21 cellular contexts compared by ENCODE assay signal in genomic region chr12:107567871-107568619, GRCh38.
DNase-seq lines count a peak whose midpoint lies in the region; ATAC-seq, FAIRE-seq and TF ChIP-seq lines count a peak whose summit lies in the region.
"Had no signal": no experiment of that assay in that cellular context is flagged by ENCODE, and none has a peak within 500 bp of the region (broad histone marks: within the 10 kb centered on the region; RNA-seq: fewer than 3 reads in every experiment).

No MANE protein-coding gene starts in this region.

- H2AFZ ChIP-seq in HepG2 (ENCODE audit: low read length) (no peak overlapping the region), hepatocyte (no peak overlapping the region)
- H2AFZ ChIP-seq: GM23248 had no signal

- H3K27ac ChIP-seq in HepG2 (ENCODE audit: extremely low read length, insufficient read depth, low read length), result no peak overlapping the region
- H3K27ac ChIP-seq in right lobe of liver, result no peak overlapping the region
- peak overlapping the region; percentile 76 for H3K27ac ChIP-seq in hepatocyte
- H3K27ac ChIP-seq in small intestine (ENCODE audit: low read depth in 1 of 2, low read length in 1 of 2), result no peak overlapping the region
- H3K27ac ChIP-seq: BLaER1 treated with 17β-estradiol and CSF1 and Interleukin-3, amounts not matched to agents 10 nM and 100 nM; GM23248 had no signal

- TF ChIP-seq EP300 in HepG2 (IDR thresholded peaks at IDR 0.05; ENCODE audit: low read depth in 2 of 2, low read length in 2 of 2) (no peak), HepG2 (CRISPR knock-in tag; IDR thresholded peaks at IDR 0.05; ENCODE audit: borderline replicate concordance) (no peak)

- H3K36me3 ChIP-seq in HepG2 (replicated peaks in 1 of 2; ENCODE audit: control insufficient read depth in 1 of 2, insufficient read depth in 2 of 2, low read length in 2 of 2) (no peaks in the 10 kb centered on the region), right lobe of liver (no peaks in the 10 kb centered on the region), hepatocyte (replicated peaks; ENCODE audit: insufficient read depth, low read depth) (no peaks in the 10 kb centered on the region), small intestine (ENCODE audit: control insufficient read depth in 2 of 2, insufficient read depth in 2 of 2, low read length in 2 of 2) (no peaks in the 10 kb centered on the region)

- no TSS peak for BruUV-seq in HepG2 (replicated peaks; lab: Mats Ljungman, UMichigan)

- H3K27ac Mint-ChIP-seq in natural killer cell (no peak overlapping the region), immature natural killer cell (no peak overlapping the region)
- H3K27ac Mint-ChIP-seq: B cell; CD8-positive, alpha-beta T cell; HFFc6 had no signal

- CTCF ChIA-PET in HepG2 (lab: Yijun Ruan, JAX; ENCODE audit: low intra/inter-chr PET ratio, low total read pairs), result no interaction called here

- H3K4me3 Mint-ChIP-seq in natural killer cell (no peak overlapping the region), immature natural killer cell (no peak overlapping the region)
- H3K4me3 Mint-ChIP-seq: B cell; CD8-positive, alpha-beta T cell; HFFc6 had no signal

- H3K9me2 ChIP-seq in hepatocyte (replicated peaks; ENCODE audit: insufficient read depth), result no peaks in the 10 kb centered on the region

- H3K36me3 Mint-ChIP-seq in natural killer cell (no peaks in the 10 kb centered on the region), immature natural killer cell (no peaks in the 10 kb centered on the region)

- H3K4me1 ChIP-seq in HepG2 (ENCODE audit: insufficient read depth, low read length), result no peaks in the 10 kb centered on the region
- H3K4me1 ChIP-seq in right lobe of liver, result no peaks in the 10 kb centered on the region
- peaks cover 5% of the 10 kb centered on the region for H3K4me1 ChIP-seq in hepatocyte (ENCODE audit: insufficient read depth)
- H3K4me1 ChIP-seq in small intestine (ENCODE audit: control insufficient read depth in 2 of 2, insufficient read depth in 1 of 2, low read depth in 1 of 2, low read length in 1 of 2), result peaks cover 0 to 4% of the 10 kb centered on the region in 2 donors

- in situ Hi-C loops in HepG2 (cut with HindIII; ENCODE audit: extremely low pct_ligation_motif_present, low pct_unique_long_range_greater_than_20kb), result no loop called here

- H3K9ac ChIP-seq in HepG2 (ENCODE audit: insufficient read depth, low read depth, low read length), result no peak overlapping the region
- H3K9ac ChIP-seq: BLaER1 treated with 17β-estradiol and CSF1 and Interleukin-3, amounts not matched to agents 10 nM and 100 nM; GM23248 had no signal

- H3K4me1 Mint-ChIP-seq in natural killer cell (peaks cover 24 to 46% of the 10 kb centered on the region in 2 donors), immature natural killer cell (peaks cover 8 to 30% of the 10 kb centered on the region in 2 donors)

- no peaks in the 10 kb centered on the region for H3K79me2 ChIP-seq in HepG2 (ENCODE audit: insufficient read depth, low read length)
- H3K79me2 ChIP-seq in hepatocyte, result no peaks in the 10 kb centered on the region

- TF ChIP-seq POLR2A in HepG2 (IDR thresholded peaks at IDR 0.05; ENCODE audit: insufficient read depth in 1 of 2, low read depth in 2 of 2, low read length in 2 of 2) (no peak), right lobe of liver (IDR thresholded peaks at IDR 0.05) (no peak)

- H3K27me3 Mint-ChIP-seq in natural killer cell (ENCODE audit: low read depth in 2 of 2) (no peaks in the 10 kb centered on the region), immature natural killer cell (ENCODE audit: low read depth in 3 of 3) (peaks cover 0 to 2% (median 1%) of the 10 kb centered on the region in 3 donors)

- H3K27me3 ChIP-seq in HepG2 (ENCODE audit: control insufficient read depth in 1 of 2, insufficient read depth in 2 of 2, low read length in 2 of 2), result no peaks in the 10 kb centered on the region
- no peaks in the 10 kb centered on the region for H3K27me3 ChIP-seq in right lobe of liver
- H3K27me3 ChIP-seq in hepatocyte, result peaks cover 2% of the 10 kb centered on the region
- no peaks in the 10 kb centered on the region for H3K27me3 ChIP-seq in small intestine (ENCODE audit: control insufficient read depth in 2 of 2, insufficient read depth in 2 of 2, low read length in 2 of 2)
- H3K27me3 ChIP-seq: BLaER1 treated with 17β-estradiol and CSF1 and Interleukin-3, amounts not matched to agents 10 nM and 100 nM had no signal

- 64% methylated on average over 6 of the region's 6 CpGs for WGBS in HepG2 (ENCODE audit: low lambda C conversion rate)
- 88% methylated on average over 6 of the region's 6 CpGs for WGBS in right lobe of liver (ENCODE audit: insufficient coverage, low coverage, low lambda C conversion rate, missing lambda C conversion rate)
- WGBS in hepatocyte (ENCODE audit: low lambda C conversion rate, missing lambda C conversion rate), result 93% methylated on average over 6 of the region's 6 CpGs
- WGBS in small intestine, 3 donors, result 63 to 81% (median 70%) methylated on average over 6 of the region's 6 CpGs

- no peak for DNase-seq in HepG2 (ENCODE audit: low spot score)
- DNase-seq in right lobe of liver, result no peak
- DNase-seq in RKO (ENCODE audit: low spot score), result peak; percentile 60
- DNase-seq in hepatocyte (ENCODE audit: low spot score), result peak; percentile 24
- peak; percentile 87 for DNase-seq in small intestine
- no peak for DNase-seq in stimulated activated CD4-positive, alpha-beta T cell treated with anti-CD3 and anti-CD28 coated beads, Interleukin-2, amount 100 ng/mL, for 48 hours
- DNase-seq in natural killer cell, result no peak
- no peak for DNase-seq in immature natural killer cell
- DNase-seq: 8988T; Calu3; CD8-positive, alpha-beta T cell; DMS79 treated with DMSO at 0.1 percent for 48 hours; H7; HFFc6; KBM-7 had no signal

- no peak for TF ChIP-seq RAD21 in HepG2 (CRISPR knock-in tag; IDR thresholded peaks at IDR 0.05)

- H3K4me3 ChIP-seq in HepG2 (replicated peaks in 1 of 3; ENCODE audit: insufficient read depth in 1 of 3, low read depth in 2 of 3, low read length in 3 of 3), result no peak overlapping the region
- H3K4me3 ChIP-seq in right lobe of liver, result no peak overlapping the region
- H3K4me3 ChIP-seq in hepatocyte, result no peak overlapping the region
- H3K4me3 ChIP-seq in small intestine (ENCODE audit: low read depth in 1 of 2, low read length in 2 of 2), result no peak overlapping the region
- H3K4me3 ChIP-seq: BLaER1 treated with 17β-estradiol and CSF1 and Interleukin-3, amounts not matched to agents 10 nM and 100 nM; GM12878; GM23248 had no signal

- intact Hi-C loops in HepG2 (cut with micrococcal nuclease; ENCODE audit: unreplicated experiment) (no loop called here), right lobe of liver (cut with DNase I) (no loop called here), natural killer cell (cut with micrococcal nuclease) (no loop called here)

- H3K9me3 ChIP-seq in HepG2 (ENCODE audit: low read length) (no peaks in the 10 kb centered on the region), right lobe of liver (no peaks in the 10 kb centered on the region), hepatocyte (ENCODE audit: low read depth) (no peaks in the 10 kb centered on the region), small intestine (ENCODE audit: control insufficient read depth, low read depth) (no peaks in the 10 kb centered on the region)

- H3K9me3 Mint-ChIP-seq in natural killer cell (no peaks in the 10 kb centered on the region), immature natural killer cell (no peaks in the 10 kb centered on the region)
- H3K9me3 Mint-ChIP-seq: CD8-positive, alpha-beta T cell had no signal

- TF ChIP-seq CTCF in HepG2 (CRISPR knock-in tag; IDR thresholded peaks at IDR 0.05) (no peak), right lobe of liver (IDR thresholded peaks at IDR 0.05) (no peak), hepatocyte (IDR thresholded peaks at IDR 0.05; ENCODE audit: poor library complexity) (no peak), natural killer cell (IDR thresholded peaks at IDR 0.05) (no peak)

- POLR2A ChIA-PET in HepG2 (lab: Yijun Ruan, JAX), result no interaction called here

- ATAC-seq in HepG2, result no peak
- no peak for ATAC-seq in right lobe of liver
- ATAC-seq in natural killer cell, result no peak
- ATAC-seq: CD8-positive, alpha-beta T cell; GM12878; HCT116 had no signal

- no peaks in the 10 kb centered on the region for H4K20me1 ChIP-seq in HepG2 (ENCODE audit: insufficient read depth, low read length)
- H4K20me1 ChIP-seq in hepatocyte (ENCODE audit: insufficient read depth, poor library complexity, severe bottlenecking), result no peaks in the 10 kb centered on the region

- no peak for FAIRE-seq in HepG2 (lab: Jason Lieb, UNC)
- FAIRE-seq in small intestine (lab: Jason Lieb, UNC), result no peak
- FAIRE-seq: GM12878, GM19239 had no signal

- H3K4me2 ChIP-seq in HepG2 (ENCODE audit: low read depth, low read length), result no peak overlapping the region
- no peak overlapping the region for H3K4me2 ChIP-seq in hepatocyte
- H3K4me2 ChIP-seq: BLaER1 treated with 17β-estradiol and CSF1 and Interleukin-3, amounts not matched to agents 10 nM and 100 nM had no signal

TF ChIP-seq in HepG2, 621 proteins besides CTCF, POLR2A, EP300 and RAD21:
- peak; percentile 76 for TF ChIP-seq CEBPB (IDR thresholded peaks at IDR 0.05; ENCODE audit: borderline replicate concordance, low read depth, low read length)
- no peak for TF ChIP-seq ZBTB42 (CRISPR knock-in tag; IDR thresholded peaks at IDR 0.05)

Comparison
In these comparisons a context has a peak if more than half of its experiments do, and no peak if none do; other contexts are left out.
1. DNase-seq: peak in RKO (single experiment), hepatocyte (single experiment) and small intestine (single experiment); none in HepG2 (single experiment), right lobe of liver (0 of 3), stimulated activated CD4-positive, alpha-beta T cell treated with anti-CD3 and anti-CD28 coated beads, Interleukin-2, amount 100 ng/mL, for 48 hours (0 of 2), natural killer cell (single experiment) and immature natural killer cell (0 of 3).